Comparison of ENCODE assay signal across 31 cellular contexts in genomic region chr2:24957976-24958375, GRCh38.
"Had no signal": no experiment of that assay in that cellular context is flagged by ENCODE, and none has a peak within 500 bp of the region (broad histone marks: within the 10 kb centered on the region; RNA-seq: fewer than 3 reads in every experiment).

No MANE protein-coding gene starts in this region.

- H3K4me2 ChIP-seq: neural progenitor cell, smooth muscle cell had no signal

- ATAC-seq: natural killer cell; psoas muscle; right cardiac atrium; sciatic nerve; stimulated activated memory B cell treated with anti-CD40 and anti-IgM and Interleukin-4, amounts not matched to agents 10 μg/mL and 1 μg/mL and 100 μg/mL, for 72 hours; stimulated activated naive CD8-positive, alpha-beta T cell treated with anti-CD3 and anti-CD28 coated beads, Interleukin-15, amount 100 ng/mL, for 72 hours; stimulated activated naive CD8-positive, alpha-beta T cell treated with anti-CD3 and anti-CD28 coated beads, Interleukin-15, Interleukin-2, amounts not matched to agents 100 U/mL and 50 U/mL, for 24 hours; upper lobe of right lung had no signal

- H3K36me3 ChIP-seq: ovary, uterus had no signal

- H3K4me1 Mint-ChIP-seq: nephron; neural progenitor cell; stimulated activated memory B cell treated with anti-CD40 and anti-IgM and Interleukin-4, amounts not matched to agents 10 μg/mL and 1 μg/mL and 100 μg/mL, for 72 hours had no signal

- DNase-seq: natural killer cell; occipital lobe; ovary; posterior cingulate gyrus; psoas muscle; right cardiac atrium; spleen; stimulated activated CD4-positive, alpha-beta T cell treated with anti-CD3 and anti-CD28 coated beads, Interleukin-12 subunit alpha, Interleukin-12 subunit beta, amount 100 ng/mL, for 4 hours; stimulated activated CD4-positive, alpha-beta T cell treated with anti-CD3 and anti-CD28 coated beads, Interleukin-1b, Interleukin-23, amount 100 ng/mL, for 48 hours; stimulated activated CD4-positive, alpha-beta T cell treated with anti-CD3 and anti-CD28 coated beads, Interleukin-4, amount 100 ng/mL, for 1 hour; stimulated activated CD4-positive, alpha-beta T cell treated with anti-CD3 and anti-CD28 coated beads, Interleukin-4, amount 100 ng/mL, for 4 hours; stimulated activated CD8-positive, alpha-beta memory T cell treated with anti-CD3 and anti-CD28 coated beads, Interleukin-4, amount 100 ng/mL, for 48 hours; stimulated activated naive CD4-positive, alpha-beta T cell; stimulated activated naive CD8-positive, alpha-beta T cell treated with anti-CD3 and anti-CD28 coated beads, Interleukin-15, amount 100 ng/mL, for 72 hours; stimulated activated naive CD8-positive, alpha-beta T cell treated with anti-CD3 and anti-CD28 coated beads, Interleukin-15, Interleukin-2, amounts not matched to agents 100 U/mL and 50 U/mL, for 24 hours; substantia nigra; testis; tibial artery; transverse colon; upper lobe of right lung; uterus had no signal

- H3K4me1 ChIP-seq: parathyroid adenoma, spleen, suprapubic skin, testis, tibial artery, upper lobe of right lung, uterus had no signal

- H3K4me3 Mint-ChIP-seq: natural killer cell; nephron; neural progenitor cell; stimulated activated memory B cell treated with anti-CD40 and anti-IgM and Interleukin-4, amounts not matched to agents 10 μg/mL and 1 μg/mL and 100 μg/mL, for 72 hours; stimulated activated naive CD8-positive, alpha-beta T cell treated with anti-CD3 and anti-CD28 coated beads, Interleukin-15, amount 100 ng/mL, for 72 hours; type B pancreatic cell had no signal

- H3K9me3 ChIP-seq: ovary, suprapubic skin, testis, upper lobe of right lung had no signal

- H3K4me3 ChIP-seq: neural progenitor cell, ovary, psoas muscle, skin epidermis, smooth muscle cell, spleen, suprapubic skin, testis, tibial artery, transverse colon, upper lobe of right lung, uterus had no signal

- H3K27me3 Mint-ChIP-seq: progenitor cell of endocrine pancreas; stimulated activated memory B cell treated with anti-CD40 and anti-IgM and Interleukin-4, amounts not matched to agents 10 μg/mL and 1 μg/mL and 100 μg/mL, for 72 hours; stimulated activated naive CD8-positive, alpha-beta T cell treated with anti-CD3 and anti-CD28 coated beads, Interleukin-15, amount 100 ng/mL, for 72 hours; type B pancreatic cell had no signal

- H3K27ac ChIP-seq: neural progenitor cell, ovary, parathyroid adenoma, psoas muscle, skin epidermis, spleen, suprapubic skin, testis, tibial artery, transverse colon, upper lobe of right lung, uterus had no signal

- H3K27me3 ChIP-seq: neural progenitor cell, ovary, spleen, suprapubic skin, testis, tibial artery, transverse colon, upper lobe of right lung, uterus had no signal

- H3K27ac Mint-ChIP-seq: natural killer cell; nephron; neural progenitor cell; progenitor cell of endocrine pancreas; stimulated activated memory B cell treated with anti-CD40 and anti-IgM and Interleukin-4, amounts not matched to agents 10 μg/mL and 1 μg/mL and 100 μg/mL, for 72 hours; stimulated activated naive CD8-positive, alpha-beta T cell treated with anti-CD3 and anti-CD28 coated beads, Interleukin-15, amount 100 ng/mL, for 72 hours; type B pancreatic cell had no signal
